In genomic region chr17:9053406-9053805, GRCh38 we compare ENCODE assay signal across 2 cellular contexts.
TF ChIP-seq lines count a peak whose summit lies in the region.

No MANE protein-coding gene starts in this region.

TF ChIP-seq in HepG2, 621 proteins besides CTCF, POLR2A, EP300 and RAD21 (continues in another document):
- TF ChIP-seq ZNF703 (CRISPR knock-in tag; IDR thresholded peaks at IDR 0.05; ENCODE audit: borderline replicate concordance), result no peak
- no peak for TF ChIP-seq TRIM22 (IDR thresholded peaks at IDR 0.05)
- TF ChIP-seq SOX6 (IDR thresholded peaks at IDR 0.05), result no peak
- TF ChIP-seq SOX6 (CRISPR knock-in tag; IDR thresholded peaks at IDR 0.05), result no peak
- TF ChIP-seq POLR2G (IDR thresholded peaks at IDR 0.05; ENCODE audit: low read depth, low read length), result no peak
- TF ChIP-seq ZNF138 (CRISPR knock-in tag; IDR thresholded peaks at IDR 0.05; ENCODE audit: low read depth), result no peak
- TF ChIP-seq ZNF260 (CRISPR knock-in tag; IDR thresholded peaks at IDR 0.05; ENCODE audit: borderline replicate concordance, low read depth), result no peak
- no peak for TF ChIP-seq FOXO1 (CRISPR knock-in tag; IDR thresholded peaks at IDR 0.05)
- no peak for TF ChIP-seq CHCHD3 (CRISPR knock-in tag; IDR thresholded peaks at IDR 0.05)
- TF ChIP-seq ZNF776 (CRISPR knock-in tag; IDR thresholded peaks at IDR 0.05), result no peak
- TF ChIP-seq ZNF788 (CRISPR knock-in tag; IDR thresholded peaks at IDR 0.05; ENCODE audit: borderline replicate concordance), result no peak
- no peak for TF ChIP-seq ATF7-NPFF (CRISPR knock-in tag; IDR thresholded peaks at IDR 0.05; ENCODE audit: low read depth)
- no peak for TF ChIP-seq DZIP1 (CRISPR knock-in tag; IDR thresholded peaks at IDR 0.05)
- no peak for TF ChIP-seq REPIN1 (CRISPR knock-in tag; IDR thresholded peaks at IDR 0.05; ENCODE audit: borderline replicate concordance, low read depth)
- TF ChIP-seq SETDB1 (CRISPR knock-in tag; IDR thresholded peaks at IDR 0.05; ENCODE audit: borderline replicate concordance), result no peak
- no peak for TF ChIP-seq ARHGAP35 (CRISPR knock-in tag; IDR thresholded peaks at IDR 0.05; ENCODE audit: borderline replicate concordance)
- no peak for TF ChIP-seq PATZ1 (CRISPR knock-in tag; IDR thresholded peaks at IDR 0.05)
- TF ChIP-seq AHDC1 (CRISPR knock-in tag; IDR thresholded peaks at IDR 0.05; ENCODE audit: borderline replicate concordance), result no peak

TF ChIP-seq in H1, 55 proteins besides CTCF, POLR2A, EP300 and RAD21:
- no peak for TF ChIP-seq RNF2 (IDR thresholded peaks at IDR 0.05; ENCODE audit: borderline replicate concordance, low read depth, low read length, missing control alignments, poor library complexity, severe bottlenecking)
- no peak for TF ChIP-seq SIN3A (conservative IDR thresholded peaks at IDR 0.05 in 1 of 2, IDR thresholded peaks at IDR 0.05 in 1 of 2; ENCODE audit: low read depth in 1 of 2, low read length in 2 of 2)
- no peak for TF ChIP-seq TCF12 (IDR thresholded peaks at IDR 0.05; ENCODE audit: low read depth, low read length)
- no peak for TF ChIP-seq JUND (IDR thresholded peaks at IDR 0.05; ENCODE audit: low read length)
- no peak for TF ChIP-seq TAF1 (IDR thresholded peaks at IDR 0.05; ENCODE audit: low read depth, low read length)
